Comparison of ENCODE assay signal across 18 cellular contexts in the genomic region with DNA sequence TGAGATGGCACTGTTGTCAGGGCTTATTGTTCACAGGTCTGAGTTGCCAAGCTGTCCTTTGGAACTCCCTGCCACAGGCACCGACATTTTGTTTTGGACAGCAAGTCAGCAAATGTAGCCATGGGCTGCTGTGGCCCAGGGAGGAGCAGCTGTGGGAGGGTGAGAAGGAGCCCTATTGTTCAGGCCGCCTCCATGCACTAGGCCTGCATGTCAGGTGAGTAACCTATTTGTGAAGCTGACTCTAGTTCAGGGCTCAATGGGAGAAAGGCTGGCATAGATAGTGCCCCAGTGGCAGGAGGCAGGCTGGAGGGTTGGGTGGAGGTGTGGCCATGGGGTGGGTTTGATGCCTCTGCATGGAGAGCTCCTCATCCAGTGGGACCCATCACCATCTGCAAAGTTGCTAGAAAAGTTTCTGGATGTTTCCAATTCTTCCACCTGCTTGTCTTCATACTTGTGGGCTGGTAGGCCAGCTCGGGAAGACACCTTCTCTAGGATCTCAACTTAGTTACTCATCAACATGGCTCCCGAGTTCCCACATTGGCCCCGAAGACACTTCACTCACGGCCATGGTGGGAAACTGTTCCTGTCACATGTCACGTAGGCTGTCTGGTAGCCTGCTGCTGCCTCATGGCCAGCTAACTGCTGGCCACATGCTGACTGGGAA. TPM values are rescaled to one million over a fixed set of nuclear protein-coding genes. Genes with fewer than 3 reads are reported as not detected.
DNase-seq lines count a peak whose midpoint lies in the region; ATAC-seq and TF ChIP-seq lines count a peak whose summit lies in the region.
"Had no signal": no experiment of that assay in that cellular context is flagged by ENCODE, and none has a peak within 500 bp of the region (broad histone marks: within the 10 kb centered on the region; RNA-seq: fewer than 3 reads in every experiment).

No MANE protein-coding gene starts in this region.

- no peak for TF ChIP-seq CTCF in chondrocyte (IDR thresholded peaks at IDR 0.05)
- TF ChIP-seq CTCF in upper lobe of left lung (IDR thresholded peaks at IDR 0.05) = no peak

- no peaks in the 10 kb centered on the region for H3K9me3 Mint-ChIP-seq in chondrocyte (ENCODE audit: low read depth)

- TF ChIP-seq POLR2A in upper lobe of left lung (IDR thresholded peaks at IDR 0.05) = no peak

- H3K27ac ChIP-seq in mesodermal cell (ENCODE audit: low read depth, low read length, severe bottlenecking) (peak overlapping the region; percentile 51), upper lobe of left lung (peak overlapping the region; percentile 21 to 98 (median 72))
- H3K27ac ChIP-seq: 22Rv1, SJCRH30 had no signal

- ATAC-seq in upper lobe of left lung (ENCODE audit: low FRiP score in 2 of 2) (no peak), HG02885 (IDR thresholded peaks at IDR 0.05; ENCODE audit: poor library complexity, unreplicated experiment) (no peak)
- ATAC-seq: GM12878 had no signal

- no peak for TF ChIP-seq EP300 in upper lobe of left lung (IDR thresholded peaks at IDR 0.05)

- DNase-seq in DMS53 (lab: John Stamatoyannopoulos, UW) (peak; percentile 38), DMS53 treated with DMSO at 0.1 percent for 48 hours (lab: John Stamatoyannopoulos, UW; ENCODE audit: unreplicated experiment) (no peak), chondrocyte (ENCODE audit: low spot score) (peak; percentile 54), upper lobe of left lung (no peak), ecto neural progenitor cell (ENCODE audit: low spot score) (no peak)
- no peak for DNase-seq in activated CD8-positive, alpha-beta memory T cell treated with anti-CD3 and anti-CD28 coated beads for 24 hours
- DNase-seq: activated CD4-positive, CD25-positive, alpha-beta regulatory T cell; amygdala; DMS 273 treated with DMSO at 0.1 percent for 48 hours; HCEC 1CT; midbrain; NCI-H1436; NCI-H526; SJCRH30 had no signal

- no peaks in the 10 kb centered on the region for H3K9me3 ChIP-seq in mesodermal cell (ENCODE audit: control insufficient read depth, low read length)
- H3K9me3 ChIP-seq in upper lobe of left lung = no peaks in the 10 kb centered on the region
- H3K9me3 ChIP-seq: SJCRH30 had no signal

- H3K27ac Mint-ChIP-seq in chondrocyte (ENCODE audit: unreplicated experiment) = peak overlapping the region; percentile 96

- peaks cover 39% of the 10 kb centered on the region for H3K36me3 Mint-ChIP-seq in chondrocyte (ENCODE audit: low read depth)

- H3K36me3 ChIP-seq in mesodermal cell (ENCODE audit: control insufficient read depth, insufficient read depth, low read length) = peaks cover 61% of the 10 kb centered on the region
- H3K36me3 ChIP-seq in upper lobe of left lung = peaks cover 15 to 63% (median 30%) of the 10 kb centered on the region in 4 donors

- no peak overlapping the region for H3K4me3 Mint-ChIP-seq in chondrocyte (ENCODE audit: unreplicated experiment)

- no peaks in the 10 kb centered on the region for H3K27me3 ChIP-seq in upper lobe of left lung
- H3K27me3 ChIP-seq: SJCRH30 had no signal

- H3K4me3 ChIP-seq in mesodermal cell (ENCODE audit: extremely low read depth, insufficient read depth, low read length, poor library complexity, severe bottlenecking) (no peak overlapping the region), upper lobe of left lung (no peak overlapping the region)
- H3K4me3 ChIP-seq: GM12878, SJCRH30 had no signal

- H3K4me1 ChIP-seq in mesodermal cell (ENCODE audit: control insufficient read depth, insufficient read depth, low read length, poor library complexity, severe bottlenecking) (peaks cover 43% of the 10 kb centered on the region), upper lobe of left lung (peaks cover 77 to 93% (median 80%) of the 10 kb centered on the region in 4 donors)

- H3K4me1 Mint-ChIP-seq in chondrocyte (ENCODE audit: low read depth) = peaks cover 93% of the 10 kb centered on the region

- WGBS in mesodermal cell (ENCODE audit: insufficient coverage in 2 of 2), 2 experiments = 92 to 99% methylated on average over 5 to 7 of the region's 7 CpGs
- WGBS in upper lobe of left lung, 2 donors = 78 to 80% methylated on average over 7 of the region's 7 CpGs

- no peaks in the 10 kb centered on the region for H3K27me3 Mint-ChIP-seq in chondrocyte (ENCODE audit: low read depth)

RNA-seq across cellular contexts. Expression of a gene that starts 19.5 kb away (rescaled TPM):
- total RNA-seq in chondrocyte (145 to 259 TPM (median 256 TPM) in 3 replicates), upper lobe of left lung (100 to 1,000 TPM in 5 of 6 donors, 10 to 100 TPM in 1; 73.3 to 179 (median 132) TPM)
- 59.7 TPM for polyA plus RNA-seq in mesodermal cell (2013, experiment 1 of 2)
- polyA plus RNA-seq in mesodermal cell (2013, experiment 2 of 2) = 50.8 TPM

Comparison
In these comparisons a context has a peak if more than half of its experiments do, and no peak if none do; other contexts are left out.
1. DNase-seq: peak in DMS53 (single experiment) and chondrocyte (single experiment); none in DMS53 treated with DMSO at 0.1 percent for 48 hours (single experiment), upper lobe of left lung (0 of 2), ecto neural progenitor cell (single experiment) and activated CD8-positive, alpha-beta memory T cell treated with anti-CD3 and anti-CD28 coated beads for 24 hours (single experiment).